In genomic region chr1:225754940-225755635, GRCh38 we compare ENCODE assay signal across 10 cellular contexts. TPM values are rescaled to one million over a fixed set of nuclear protein-coding genes. Genes with fewer than 3 reads are reported as not detected.
DNase-seq lines count a peak whose midpoint lies in the region; ATAC-seq and TF ChIP-seq lines count a peak whose summit lies in the region.
"Had no signal": no experiment of that assay in that cellular context is flagged by ENCODE, and none has a peak within 500 bp of the region (broad histone marks: within the 10 kb centered on the region; RNA-seq: fewer than 3 reads in every experiment).

No MANE protein-coding gene starts in this region.

- intact Hi-C loops in left ventricle myocardium inferior (cut with micrococcal nuclease) = no loop called here

- H3K36me3 ChIP-seq in left ventricle myocardium inferior = no peaks in the 10 kb centered on the region

- H3K27me3 ChIP-seq in left ventricle myocardium inferior (ENCODE audit: low read depth) = no peaks in the 10 kb centered on the region

- no peaks in the 10 kb centered on the region for H3K36me3 Mint-ChIP-seq in osteocyte (ENCODE audit: unreplicated experiment)
- H3K36me3 Mint-ChIP-seq: IgD-negative memory B cell had no signal

- ATAC-seq in GM19351 (IDR thresholded peaks at IDR 0.05; ENCODE audit: unreplicated experiment) (no peak), HG02759 (IDR thresholded peaks at IDR 0.05; ENCODE audit: unreplicated experiment) (no peak)

- peak overlapping the region; percentile 90 for H3K27ac ChIP-seq in left ventricle myocardium inferior (replicated peaks)

- no peak overlapping the region for H3K4me3 Mint-ChIP-seq in osteocyte (ENCODE audit: unreplicated experiment)
- H3K4me3 Mint-ChIP-seq: IgD-negative memory B cell had no signal

- DNase-seq in HT-29 (ENCODE audit: low spot score) = peak; percentile 48
- DNase-seq in SKM-1 (lab: John Stamatoyannopoulos, UW; ENCODE audit: unreplicated experiment) = peak; percentile 92
- DNase-seq in left ventricle myocardium inferior = no peak
- peak; percentile 92 for DNase-seq in stromal cell of bone marrow (ENCODE audit: low read depth)
- no peak for DNase-seq in osteocyte (ENCODE audit: extremely low spot score, unreplicated experiment)
- DNase-seq: activated CD4-positive, alpha-beta T cell treated with anti-CD3 and anti-CD28 coated beads, Interleukin-2, amount 50 U/mL, for 1 hour; erythroblast had no signal

- H3K4me3 ChIP-seq in left ventricle myocardium inferior = no peak overlapping the region

- H3K4me1 Mint-ChIP-seq in osteocyte (ENCODE audit: unreplicated experiment) = peaks cover 33% of the 10 kb centered on the region

- no peak overlapping the region for H3K27ac Mint-ChIP-seq in osteocyte (ENCODE audit: unreplicated experiment)
- H3K27ac Mint-ChIP-seq: IgD-negative memory B cell had no signal

- H3K4me1 ChIP-seq in left ventricle myocardium inferior = peaks cover 67% of the 10 kb centered on the region

- no peaks in the 10 kb centered on the region for H3K27me3 Mint-ChIP-seq in osteocyte (ENCODE audit: unreplicated experiment)

- no peaks in the 10 kb centered on the region for H3K9me3 Mint-ChIP-seq in osteocyte (ENCODE audit: unreplicated experiment)
- H3K9me3 Mint-ChIP-seq: IgD-negative memory B cell had no signal

- TF ChIP-seq CTCF in left ventricle myocardium inferior (IDR thresholded peaks at IDR 0.05; ENCODE audit: borderline replicate concordance) = no peak
- TF ChIP-seq CTCF in osteocyte (IDR thresholded peaks at IDR 0.05) = no peak

- H3K9me3 ChIP-seq in left ventricle myocardium inferior (replicated peaks) = no peaks in the 10 kb centered on the region

RNA-seq across cellular contexts. Expression of gene SRP9, which starts 22.5 kb away (rescaled TPM):
- total RNA-seq in HT-29 (2014; rRNA removed; shearing (Covaris generic)) = 149 and 150 TPM in 2 replicates
- total RNA-seq in left ventricle myocardium inferior = 205 TPM
- total RNA-seq in osteocyte = 213 and 221 TPM in 2 replicates

RNA-seq across cellular contexts. Expression of gene EPHX1, which starts 54.8 kb away (rescaled TPM):
- total RNA-seq in HT-29 (2014; rRNA removed; shearing (Covaris generic)) = 54.2 and 64.2 TPM in 2 replicates
- total RNA-seq in left ventricle myocardium inferior = 49.7 TPM
- 30.3 and 32.3 TPM in 2 replicates for total RNA-seq in osteocyte

Comparison
In these comparisons a context has a peak if more than half of its experiments do, and no peak if none do; other contexts are left out.
1. DNase-seq: peak in HT-29 (single experiment), SKM-1 (single experiment) and stromal cell of bone marrow (single experiment); none in left ventricle myocardium inferior (single experiment) and osteocyte (single experiment).